20 cellular contexts compared by ENCODE assay signal in genomic region chr15:77836901-77837648, GRCh38.
"Had no signal": no experiment of that assay in that cellular context is flagged by ENCODE, and none has a peak within 500 bp of the region (broad histone marks: within the 10 kb centered on the region; RNA-seq: fewer than 3 reads in every experiment).

No MANE protein-coding gene starts in this region.

- ATAC-seq: body of pancreas; naive thymus-derived CD8-positive, alpha-beta T cell; right lobe of liver; stimulated activated memory B cell treated with anti-CD40 and anti-IgM and Interleukin-4, amounts not matched to agents 10 μg/mL and 1 μg/mL and 100 μg/mL, for 72 hours had no signal

- DNase-seq: activated naive CD4-positive, alpha-beta T cell treated with Interleukin-2 at 50 U/mL for 16 hours; activated T-cell treated with anti-CD3 and anti-CD28 coated beads, Interleukin-2, amount 50 U/mL, for 1 hour; amygdala; body of pancreas; effector CD4-positive, alpha-beta T cell; kidney glomerular epithelial cell; left ventricle myocardium inferior; mammary epithelial cell; nucleus accumbens; small intestine; stimulated activated CD4-positive, alpha-beta T cell treated with anti-CD3 and anti-CD28 coated beads, Interleukin-15, amount 100 ng/mL, for 24 hours; stomach; uterus had no signal

- FAIRE-seq: small intestine had no signal

- H3K36me3 ChIP-seq: cardiac muscle cell, left ventricle myocardium inferior, right lobe of liver, stomach, suprapubic skin, tibial nerve, uterus had no signal

- H3K27ac ChIP-seq: body of pancreas, cardiac muscle cell, left ventricle myocardium inferior, right lobe of liver, stomach, suprapubic skin, tibial nerve, uterus, VCaP had no signal

- H3K9me3 ChIP-seq: body of pancreas, left ventricle myocardium inferior, right lobe of liver, stomach, suprapubic skin, tibial nerve, uterus had no signal

- H3K4me3 ChIP-seq: body of pancreas, cardiac muscle cell, left ventricle myocardium inferior, right lobe of liver, stomach, suprapubic skin, tibial nerve, uterus had no signal

- H3K4me1 ChIP-seq: body of pancreas, left ventricle myocardium inferior, right lobe of liver, stomach, suprapubic skin, tibial nerve, uterus had no signal

- H3K27me3 ChIP-seq: body of pancreas, cardiac muscle cell, right lobe of liver, uterus had no signal
